ENCODE assay signal across 1 cellular context in genomic region chr17:40909351-40909750, GRCh38.
TF ChIP-seq lines count a peak whose summit lies in the region.

No MANE protein-coding gene starts in this region.

TF ChIP-seq in K562, 482 proteins besides CTCF, POLR2A, EP300 and RAD21:
- peak; percentile 26; the same call in 1 of the 2 replicates for TF ChIP-seq ARID2 (IDR thresholded peaks at IDR 0.05)
- TF ChIP-seq, protein P1, sequence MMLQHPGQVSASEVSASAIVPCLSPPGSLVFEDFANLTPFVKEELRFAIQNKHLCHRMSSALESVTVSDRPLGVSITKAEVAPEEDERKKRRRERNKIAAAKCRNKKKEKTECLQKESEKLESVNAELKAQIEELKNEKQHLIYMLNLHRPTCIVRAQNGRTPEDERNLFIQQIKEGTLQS (IDR thresholded peaks at IDR 0.05): peak; percentile 72
- TF ChIP-seq, protein P1 (CRISPR knock-in tag; conservative IDR thresholded peaks at IDR 0.05): no peak; the same call in 1 of the 2 replicates
- peak; percentile 51 for TF ChIP-seq JUN (IDR thresholded peaks at IDR 0.05; ENCODE audit: borderline replicate concordance, low read depth, low read length)
- TF ChIP-seq JUN (CRISPR knock-in tag; IDR thresholded peaks at IDR 0.05; ENCODE audit: borderline replicate concordance): no peak
- TF ChIP-seq JUND (IDR thresholded peaks at IDR 0.05; ENCODE audit: borderline replicate concordance, low read depth, low read length): peak; percentile 78
- peak; percentile 65; the same call in 1 of the 3 replicates for TF ChIP-seq JUND (tag; IDR thresholded peaks at IDR 0.05; ENCODE audit: borderline replicate concordance, low read depth, low read length)
- TF ChIP-seq PHF8 (IDR thresholded peaks at IDR 0.05; ENCODE audit: borderline replicate concordance, low read length): no peak
- peak; percentile 79 for TF ChIP-seq KLF16 (IDR thresholded peaks at IDR 0.05)
- TF ChIP-seq SMC3 (conservative IDR thresholded peaks at IDR 0.05; ENCODE audit: insufficient read depth, low read depth, low read length): peak; percentile 87
- no peak for TF ChIP-seq NR2C1 (IDR thresholded peaks at IDR 0.05)
- TF ChIP-seq NR2C1 (tag; IDR thresholded peaks at IDR 0.05): no peak
- TF ChIP-seq, protein P2, sequence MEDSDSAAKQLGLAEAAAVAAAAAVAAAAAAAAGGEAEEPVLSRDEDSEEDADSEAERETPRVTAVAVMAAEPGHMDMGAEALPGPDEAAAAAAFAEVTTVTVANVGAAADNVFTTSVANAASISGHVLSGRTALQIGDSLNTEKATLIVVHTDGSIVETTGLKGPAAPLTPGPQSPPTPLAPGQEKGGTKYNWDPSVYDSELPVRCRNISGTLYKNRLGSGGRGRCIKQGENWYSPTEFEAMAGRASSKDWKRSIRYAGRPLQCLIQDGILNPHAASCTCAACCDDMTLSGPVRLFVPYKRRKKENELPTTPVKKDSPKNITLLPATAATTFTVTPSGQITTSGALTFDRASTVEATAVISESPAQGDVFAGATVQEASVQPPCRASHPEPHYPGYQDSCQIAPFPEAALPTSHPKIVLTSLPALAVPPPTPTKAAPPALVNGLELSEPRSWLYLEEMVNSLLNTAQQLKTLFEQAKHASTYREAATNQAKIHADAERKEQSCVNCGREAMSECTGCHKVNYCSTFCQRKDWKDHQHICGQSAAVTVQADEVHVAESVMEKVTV (CRISPR knock-in tag; IDR thresholded peaks at IDR 0.05): peak; percentile 86
- TF ChIP-seq FOSL1 (tag; conservative IDR thresholded peaks at IDR 0.05): peak; percentile 92
- TF ChIP-seq ZNF24 (IDR thresholded peaks at IDR 0.05): no peak; the same call in 1 of the 2 replicates
- TF ChIP-seq MIER1 (IDR thresholded peaks at IDR 0.05; ENCODE audit: low read depth): no peak
- TF ChIP-seq MAZ (CRISPR knock-in tag; conservative IDR thresholded peaks at IDR 0.05 in 1 of 2, IDR thresholded peaks at IDR 0.05 in 1 of 2): 0 out of 4 replicates have a peak, but pooled peaks of 1 of the 2 experiments have one; percentile 31
- TF ChIP-seq RCOR1 (IDR thresholded peaks at IDR 0.05; ENCODE audit: borderline replicate concordance in 1 of 2, low read depth in 2 of 2, low read length in 2 of 2): peak in 1 of 2 experiments; percentile 41; a peak in 1 of 4 replicates
- no peak for TF ChIP-seq NFRKB (IDR thresholded peaks at IDR 0.05; ENCODE audit: low read depth)
- TF ChIP-seq NFIC (IDR thresholded peaks at IDR 0.05): peak; percentile 90
